8 cellular contexts compared by ENCODE assay signal in genomic region chr12:133181238-133181959, GRCh38.
A peak's percentile ranks its signal among the peaks of the same experiment; 100 is the strongest.
DNase-seq lines count a peak whose midpoint lies in the region; ATAC-seq lines count a peak whose summit lies in the region.

ZNF268 (plus strand) TSS chr12:133181495; CDS start chr12:133181998, 503 bp downstream.

- DNase-seq in AG20443 (ENCODE audit: low spot score) = peak; percentile 99
- peak; percentile 49 to 85 for DNase-seq in NCI-H446 (lab: John Stamatoyannopoulos, UW)
- peak; percentile 86 to 87 for DNase-seq in activated CD4-positive, alpha-beta T cell treated with anti-CD3 and anti-CD28 coated beads for 24 hours (ENCODE audit: low read depth in 2 of 2)
- DNase-seq in kidney glomerular epithelial cell (lab: John Stamatoyannopoulos, UW) = peak; percentile 89
- DNase-seq in stimulated activated CD4-positive, alpha-beta T cell treated with anti-CD3 and anti-CD28 coated beads, Interleukin-1b, Interleukin-23, amount 100 ng/mL, for 1 hour (ENCODE audit: low read depth in 2 of 2) = peak; percentile 61 to 78

- peak within 1 kb of the TSS; percentile 31 for H3K27ac ChIP-seq in cingulate gyrus (ENCODE audit: low read depth, low read length)

- ATAC-seq in GM19025 (IDR thresholded peaks at IDR 0.05; ENCODE audit: low read depth, unreplicated experiment) (peak; percentile 68), HG03342 (IDR thresholded peaks at IDR 0.05; ENCODE audit: unreplicated experiment) (peak; percentile 99)

Comparison
In these comparisons a context has a peak if more than half of its experiments do, and no peak if none do; other contexts are left out.
1. Peak in every context shown above with its lines: DNase-seq, ATAC-seq and H3K27ac ChIP-seq.